ENCODE assay signal across 23 cellular contexts in genomic region chr5:174811438-174811837, GRCh38.
"Had no signal": no experiment of that assay in that cellular context is flagged by ENCODE, and none has a peak within 500 bp of the region (broad histone marks: within the 10 kb centered on the region; RNA-seq: fewer than 3 reads in every experiment).

No MANE protein-coding gene starts in this region.

- H3K4me3 ChIP-seq: colonic mucosa, coronary artery, dorsolateral prefrontal cortex, esophagus muscularis mucosa, esophagus squamous epithelium, gastrocnemius medialis, gastroesophageal sphincter, heart left ventricle, heart right ventricle had no signal

- H3K27me3 ChIP-seq: colonic mucosa, dorsolateral prefrontal cortex, esophagus muscularis mucosa, esophagus squamous epithelium, foreskin keratinocyte, gastrocnemius medialis, gastroesophageal sphincter, heart left ventricle, heart right ventricle had no signal

- DNase-seq: colonic mucosa; cortex of kidney; dermis blood vessel endothelial cell; dorsolateral prefrontal cortex; effector CD4-positive, alpha-beta T cell; effector CD8-positive, alpha-beta T cell; effector memory CD4-positive, alpha-beta T cell; effector memory CD8-positive, alpha-beta T cell; endodermal cell; erythroblast; esophagus squamous epithelium; foreskin fibroblast; foreskin melanocyte; gastrocnemius medialis; glutamatergic neuron; head of caudate nucleus; heart left ventricle; heart right ventricle had no signal

- H3K36me3 ChIP-seq: colonic mucosa, esophagus muscularis mucosa, esophagus squamous epithelium, gastrocnemius medialis, gastroesophageal sphincter, heart left ventricle, heart right ventricle had no signal

- H3K4me1 ChIP-seq: colonic mucosa, esophagus squamous epithelium, foreskin keratinocyte, gastrocnemius medialis, heart left ventricle, heart right ventricle had no signal

- H3K9me3 ChIP-seq: colonic mucosa, esophagus squamous epithelium, gastrocnemius medialis had no signal

- H3K27ac ChIP-seq: colonic mucosa, coronary artery, dorsolateral prefrontal cortex, epithelial cell of prostate, esophagus muscularis mucosa, esophagus squamous epithelium, foreskin keratinocyte, gastrocnemius medialis, gastroesophageal sphincter, heart left ventricle, heart right ventricle had no signal
